ENCODE assay signal across 21 cellular contexts in the genomic region with DNA sequence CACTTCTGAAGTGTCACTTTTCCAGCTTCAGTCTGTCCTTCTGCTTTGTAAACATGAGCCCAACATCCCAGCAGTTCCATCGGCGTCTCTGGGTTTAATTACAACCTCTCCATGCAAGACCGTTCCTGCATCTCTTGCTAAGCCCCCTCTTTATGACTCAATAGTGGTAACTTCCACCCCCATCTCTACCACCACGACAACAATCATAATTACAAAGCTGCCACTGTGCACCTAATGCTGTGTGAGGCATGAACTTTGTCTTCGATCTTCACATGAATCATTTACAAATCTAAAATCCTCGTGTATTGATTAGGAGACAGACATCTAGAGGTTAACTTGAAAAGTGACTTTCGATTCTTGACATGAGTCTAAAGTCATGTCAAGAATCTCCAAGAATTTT. TPM values are rescaled to one million over a fixed set of nuclear protein-coding genes. Genes with fewer than 3 reads are reported as not detected.
A peak's percentile ranks its signal among the peaks of the same experiment; 100 is the strongest.
DNase-seq lines count a peak whose midpoint lies in the region; ATAC-seq, FAIRE-seq and TF ChIP-seq lines count a peak whose summit lies in the region.
"Had no signal": no experiment of that assay in that cellular context is flagged by ENCODE, and none has a peak within 500 bp of the region (broad histone marks: within the 10 kb centered on the region; RNA-seq: fewer than 3 reads in every experiment).

No MANE protein-coding gene starts in this region.

- intact Hi-C loops in activated CD4-positive, alpha-beta memory T cell treated with anti-CD3 and anti-CD28 coated beads for 36 hours (cut with micrococcal nuclease), result loop anchor here (1.0 to 2.0 kb wide), 4 partner anchors 21 to 38 kb away; no protein-coding TSS in a partner anchor
- intact Hi-C loops in spleen (cut with DNase I; ENCODE audit: low total_unique reads), result no loop called here

- H3K4me1 ChIP-seq in spleen, result peaks cover 15 to 92% (median 61%) of the 10 kb centered on the region in 6 donors

- no peaks in the 10 kb centered on the region for H3K36me3 ChIP-seq in spleen
- H3K36me3 ChIP-seq: BLaER1 had no signal

- H3K27ac ChIP-seq in spleen, result peak overlapping the region; percentile 13 to 93 (median 84)
- H3K27ac ChIP-seq: 22Rv1, BLaER1 had no signal

- WGBS in spleen, 5 donors, result 75 to 88% (median 77%) methylated on average over 7 of the region's 7 CpGs

- CTCF ChIA-PET in activated CD4-positive, alpha-beta memory T cell treated with anti-CD3 and anti-CD28 coated beads for 36 hours (lab: Charles Lee), result interaction anchor here (1.9 kb wide), 1 partner anchor 24 kb away, joined by 5 read pairs; no protein-coding TSS in a partner anchor

- TF ChIP-seq CTCF in spleen (IDR thresholded peaks at IDR 0.05 in 8 of 11, conservative IDR thresholded peaks at IDR 0.05 in 3 of 11), result no peak

- H3K9me3 ChIP-seq in spleen, result no peaks in the 10 kb centered on the region
- H3K9me3 ChIP-seq: BLaER1 had no signal

- peak overlapping the region; percentile 72 for H3K27ac Mint-ChIP-seq in activated CD4-positive, alpha-beta memory T cell treated with anti-CD3 and anti-CD28 coated beads for 36 hours
- H3K27ac Mint-ChIP-seq: GM23338 had no signal

- DNase-seq in activated CD4-positive, CD25-positive, alpha-beta regulatory T cell (lab: John Stamatoyannopoulos, UW), result no peak
- DNase-seq in GM12892 (ENCODE audit: insufficient read length) (no peak), spleen (no peak), inferior parietal cortex (ENCODE audit: extremely low spot score) (no peak), NCI-H2107 treated with DMSO at 0.1 percent for 48 hours (lab: John Stamatoyannopoulos, UW; ENCODE audit: unreplicated experiment) (no peak), SK-N-DZ (ENCODE audit: low spot score) (no peak)
- DNase-seq in activated CD4-positive, alpha-beta memory T cell treated with anti-CD3 and anti-CD28 coated beads for 36 hours, result no peak
- DNase-seq: DMS53, KG1, NCI-H1092 treated with DMSO at 0.1 percent for 48 hours, NCI-H1694 treated with DMSO at 0.1 percent for 48 hours, NCI-H446 treated with DMSO at 0.1 percent for 48 hours, NCI-H748 treated with DMSO at 0.1 percent for 48 hours, Right ventricle myocardium superior had no signal

- no peak for TF ChIP-seq POLR2A in GM12892 (IDR thresholded peaks at IDR 0.05; ENCODE audit: low read depth, low read length)
- no peak for TF ChIP-seq POLR2A in spleen (IDR thresholded peaks at IDR 0.05)

- H3K4me1 Mint-ChIP-seq in activated CD4-positive, alpha-beta memory T cell treated with anti-CD3 and anti-CD28 coated beads for 36 hours (ENCODE audit: low read depth), result peaks cover 92% of the 10 kb centered on the region

- peaks cover 3% of the 10 kb centered on the region for H3K36me3 Mint-ChIP-seq in activated CD4-positive, alpha-beta memory T cell treated with anti-CD3 and anti-CD28 coated beads for 36 hours

- no peaks in the 10 kb centered on the region for H3K9me3 Mint-ChIP-seq in activated CD4-positive, alpha-beta memory T cell treated with anti-CD3 and anti-CD28 coated beads for 36 hours

- peak overlapping the region in 1 of 8 donors; percentile 41 for H3K4me3 ChIP-seq in spleen
- H3K4me3 ChIP-seq: BLaER1, GM23338 had no signal

- peak; percentile 60 for FAIRE-seq in GM12892 (lab: Jason Lieb, UNC)

- POLR2A ChIA-PET in activated CD4-positive, alpha-beta memory T cell treated with anti-CD3 and anti-CD28 coated beads for 36 hours (lab: Charles Lee), result interaction anchor here (0.7 to 1.2 kb wide), 3 partner anchors 20 to 70 kb away, joined by 3 read pairs; no protein-coding TSS in a partner anchor

- peak; percentile 25 to 36 for ATAC-seq in activated CD4-positive, CD25-positive, alpha-beta regulatory T cell treated with anti-CD3 and anti-CD28 coated beads, Interleukin-2, amount 50 U/mL, for 24 hours
- ATAC-seq: GM23338, SK-N-SH treated with all-trans-retinoic acid at 6 μM for 48 hours had no signal

- peak overlapping the region; percentile 10 for H3K4me3 Mint-ChIP-seq in activated CD4-positive, alpha-beta memory T cell treated with anti-CD3 and anti-CD28 coated beads for 36 hours
- H3K4me3 Mint-ChIP-seq: GM23338 had no signal

- no peaks in the 10 kb centered on the region for H3K27me3 Mint-ChIP-seq in activated CD4-positive, alpha-beta memory T cell treated with anti-CD3 and anti-CD28 coated beads for 36 hours

- peaks cover 0 to 8% (median 0%) of the 10 kb centered on the region in 7 donors for H3K27me3 ChIP-seq in spleen (replicated peaks in 1 of 7)
- H3K27me3 ChIP-seq: BLaER1 had no signal

RNA-seq across cellular contexts. Expression of gene CCR6, which starts 4.9 kb away (rescaled TPM):
- 3.4 TPM for polyA plus RNA-seq in GM12892 (2012; ENCODE audit: missing spikeins)
- 1 to 10 TPM; 5.1 to 7.4 TPM for total RNA-seq in activated CD4-positive, alpha-beta memory T cell treated with anti-CD3 and anti-CD28 coated beads for 36 hours
- total RNA-seq in spleen, result 10 to 100 TPM; 15.5 to 37.0 (median 19.5) TPM
- 10 to 100 TPM; 16.1 to 26.9 (median 22.7) TPM for polyA plus RNA-seq in spleen
- 0.35 and 1.0 TPM in 2 replicates for polyA plus RNA-seq in SK-N-DZ (2014; cell fraction: cytosol; rRNA removed)
- polyA plus RNA-seq in SK-N-DZ (2014; cell fraction: nucleus; rRNA removed), result not detected in 2 replicates
- total RNA-seq: G401, GM23338, MCF 10A, Right ventricle myocardium superior had no signal
- polyA plus RNA-seq: GM23338 had no signal

RNA-seq across cellular contexts. Expression of gene GPR31, which starts 39.8 kb away (rescaled TPM):
- polyA plus RNA-seq in GM12892 (2012; ENCODE audit: missing spikeins), result not detected
- total RNA-seq in activated CD4-positive, alpha-beta memory T cell treated with anti-CD3 and anti-CD28 coated beads for 36 hours, result not detected
- 1 to 10 TPM in 1 of 7 donors, under 1 TPM in 2, not detected in 4; 0.24 to 1.0 (median 0.94) TPM for total RNA-seq in spleen
- not detected for polyA plus RNA-seq in spleen
- polyA plus RNA-seq in SK-N-DZ (2014; cell fraction: cytosol; rRNA removed), result not detected in 2 replicates
- polyA plus RNA-seq in SK-N-DZ (2014; cell fraction: nucleus; rRNA removed), result not detected in 2 replicates
- total RNA-seq: G401, GM23338, MCF 10A, Right ventricle myocardium superior had no signal
- polyA plus RNA-seq: GM23338 had no signal
